19 cellular contexts compared by ENCODE assay signal in genomic region chr1:156738916-156739315, GRCh38. TPM values are rescaled to one million over a fixed set of nuclear protein-coding genes. Genes with fewer than 3 reads are reported as not detected.
A peak's percentile ranks its signal among the peaks of the same experiment; 100 is the strongest.
DNase-seq lines count a peak whose midpoint lies in the region; ATAC-seq and TF ChIP-seq lines count a peak whose summit lies in the region.
"Had no signal": no experiment of that assay in that cellular context is flagged by ENCODE, and none has a peak within 500 bp of the region (broad histone marks: within the 10 kb centered on the region; RNA-seq: fewer than 3 reads in every experiment).

No MANE protein-coding gene starts in this region.

- intact Hi-C loops in natural killer cell (cut with micrococcal nuclease): no loop called here

- peaks cover 35% of the 10 kb centered on the region for H3K36me3 Mint-ChIP-seq in T-helper 2 cell treated with Interferon-gamma antibody and Interleukin-4, amounts not matched to agents 5 μg/mL and 100 μg/mL, for 36 hours (ENCODE audit: low read depth)
- H3K36me3 Mint-ChIP-seq in H9 (ENCODE audit: insufficient read depth in 1 of 3, low read depth in 3 of 3): peaks cover 11 to 37% (median 28%) of the 10 kb centered on the region in 3 experiments; a peak in 6 of 7 replicates
- H3K36me3 Mint-ChIP-seq in activated T-helper 17 cell treated with anti-CD3 and anti-CD28 coated beads, Interleukin-2, amount 50 U/mL, for 72 hours (ENCODE audit: low read depth): peaks cover 81% of the 10 kb centered on the region
- no peaks in the 10 kb centered on the region for H3K36me3 Mint-ChIP-seq in natural killer cell

- no peak overlapping the region for H3K9ac ChIP-seq in H9 (ENCODE audit: extremely low read depth, insufficient read length, low read length)
- H3K9ac ChIP-seq: GM23248 had no signal

- no peak overlapping the region for H3K23ac ChIP-seq in H9 (ENCODE audit: insufficient read length, low read depth, low read length)

- H3K4me1 ChIP-seq in H9 (ENCODE audit: insufficient read depth, low read length) (no peaks in the 10 kb centered on the region), osteoblast (ENCODE audit: insufficient read depth, low read length) (peaks cover 12% of the 10 kb centered on the region)
- H3K4me1 ChIP-seq: foreskin keratinocyte had no signal

- no peak for TF ChIP-seq CTCF in H9 (conservative IDR thresholded peaks at IDR 0.05)
- no peak for TF ChIP-seq CTCF in natural killer cell (IDR thresholded peaks at IDR 0.05)
- no peak for TF ChIP-seq CTCF in osteoblast (IDR thresholded peaks at IDR 0.05; ENCODE audit: extremely low read depth, low read depth, low read length)

- H3K27ac Mint-ChIP-seq in T-helper 2 cell treated with Interferon-gamma antibody and Interleukin-4, amounts not matched to agents 5 μg/mL and 100 μg/mL, for 36 hours: peak overlapping the region; percentile 6
- no peak overlapping the region for H3K27ac Mint-ChIP-seq in H9
- peak overlapping the region; percentile 56 for H3K27ac Mint-ChIP-seq in activated T-helper 17 cell treated with anti-CD3 and anti-CD28 coated beads, Interleukin-2, amount 50 U/mL, for 72 hours
- peak overlapping the region in 1 of 2 donors; percentile 70 for H3K27ac Mint-ChIP-seq in natural killer cell
- H3K27ac Mint-ChIP-seq: activated naive CD4-positive, alpha-beta T cell treated with anti-CD3 and anti-CD28 coated beads, Interleukin-2, amount 10 ng/mL, durations not matched to agents 7 days and 5 days had no signal

- no peak overlapping the region for H3K4ac ChIP-seq in H9 (ENCODE audit: low read depth, low read length)

- ATAC-seq in activated T-helper 17 cell treated with anti-CD3 and anti-CD28 coated beads, Interleukin-2, amount 50 U/mL, for 72 hours (replicated peaks): no peak
- no peak for ATAC-seq in natural killer cell
- ATAC-seq in GM19463 (IDR thresholded peaks at IDR 0.05; ENCODE audit: unreplicated experiment): no peak
- ATAC-seq: A549, foreskin keratinocyte had no signal

- H4K5ac ChIP-seq in H9 (ENCODE audit: insufficient read length, low read depth, low read length): no peak overlapping the region

- no peak overlapping the region for H3K56ac ChIP-seq in H9 (ENCODE audit: insufficient read length, low read depth, low read length)

- no CpG with 5 or more reads among the region's 2 CpGs for WGBS in H9 (ENCODE audit: extremely low coverage, insufficient read length, low lambda C conversion rate)

- H4K8ac ChIP-seq in H9 (replicated peaks; ENCODE audit: insufficient read length, low read depth, low read length): no peak overlapping the region

- no peak overlapping the region for H3K4me3 ChIP-seq in osteoblast (ENCODE audit: insufficient read depth, low read length)
- H3K4me3 ChIP-seq: A549 had no signal

- H3K27me3 ChIP-seq in H9 (ENCODE audit: insufficient read depth, low read length) (no peaks in the 10 kb centered on the region), osteoblast (ENCODE audit: insufficient read depth, low read length) (no peaks in the 10 kb centered on the region)
- H3K27me3 ChIP-seq: BLaER1 treated with 17β-estradiol and CSF1 and Interleukin-3, amounts not matched to agents 10 nM and 100 nM; brain microvascular endothelial cell; foreskin keratinocyte had no signal

- H3K79me1 ChIP-seq in H9 (ENCODE audit: insufficient read depth, low read depth, low read length, poor library complexity, severe bottlenecking): no peaks in the 10 kb centered on the region

- H3T11ph ChIP-seq in H9 (ENCODE audit: low read length): no peak overlapping the region

- no peak overlapping the region for H2BK120ac ChIP-seq in H9 (ENCODE audit: low read depth, low read length, poor library complexity, severe bottlenecking)

- H3K27ac ChIP-seq in H9 (ENCODE audit: insufficient read length, low read depth, low read length): no peak overlapping the region
- H3K27ac ChIP-seq in osteoblast (ENCODE audit: low read depth, low read length): no peak overlapping the region
- H3K27ac ChIP-seq: BLaER1 treated with 17β-estradiol and CSF1 and Interleukin-3, amounts not matched to agents 10 nM and 100 nM; brain microvascular endothelial cell; foreskin keratinocyte; GM23248 had no signal

- H3K4me1 Mint-ChIP-seq in T-helper 2 cell treated with Interferon-gamma antibody and Interleukin-4, amounts not matched to agents 5 μg/mL and 100 μg/mL, for 36 hours (ENCODE audit: low read depth): peaks cover 19% of the 10 kb centered on the region
- H3K4me1 Mint-ChIP-seq in H9 (peaks cover 14 to 19% of the 10 kb centered on the region in 2 experiments), natural killer cell (peaks cover 20 to 23% of the 10 kb centered on the region in 2 donors)
- peaks cover 17% of the 10 kb centered on the region for H3K4me1 Mint-ChIP-seq in activated T-helper 17 cell treated with anti-CD3 and anti-CD28 coated beads, Interleukin-2, amount 50 U/mL, for 72 hours

- H4K91ac ChIP-seq in H9 (ENCODE audit: insufficient read length, low read depth, low read length): no peak overlapping the region

- H2BK5ac ChIP-seq in H9 (ENCODE audit: insufficient read length, low read length): no peak overlapping the region

- H3K27me3 Mint-ChIP-seq in T-helper 2 cell treated with Interferon-gamma antibody and Interleukin-4, amounts not matched to agents 5 μg/mL and 100 μg/mL, for 36 hours (ENCODE audit: low read depth): no peaks in the 10 kb centered on the region
- H3K27me3 Mint-ChIP-seq in H9 (ENCODE audit: low read depth) (no peaks in the 10 kb centered on the region), natural killer cell (ENCODE audit: low read depth in 2 of 2) (no peaks in the 10 kb centered on the region)
- no peaks in the 10 kb centered on the region for H3K27me3 Mint-ChIP-seq in activated T-helper 17 cell treated with anti-CD3 and anti-CD28 coated beads, Interleukin-2, amount 50 U/mL, for 72 hours
- H3K27me3 Mint-ChIP-seq: activated naive CD4-positive, alpha-beta T cell treated with anti-CD3 and anti-CD28 coated beads, Interleukin-2, amount 10 ng/mL, durations not matched to agents 7 days and 5 days; dendritic cell treated with granulocyte-macrophage colony-stimulating factor and Interleukin-4, amounts not matched to agents 40 ng/mL and 50 ng/mL, for 4 days had no signal

- no peaks in the 10 kb centered on the region for H3K79me2 ChIP-seq in H9 (ENCODE audit: insufficient read depth, low read length)
- peaks cover 30% of the 10 kb centered on the region for H3K79me2 ChIP-seq in osteoblast (ENCODE audit: insufficient read depth, low read length)

- no peak overlapping the region for H2BK15ac ChIP-seq in H9 (ENCODE audit: low read depth, low read length)

- H4K20me1 ChIP-seq in H9 (ENCODE audit: control insufficient read depth, insufficient read depth, insufficient read length): no peaks in the 10 kb centered on the region
- no peaks in the 10 kb centered on the region for H4K20me1 ChIP-seq in osteoblast (ENCODE audit: insufficient read depth, low read length)

- no peak overlapping the region for H3K4me2 ChIP-seq in H9 (ENCODE audit: insufficient read depth, insufficient read length, low read length)
- H3K4me2 ChIP-seq in osteoblast (ENCODE audit: insufficient read depth, low read length): no peak overlapping the region

- no peak overlapping the region for H2AK5ac ChIP-seq in H9 (ENCODE audit: insufficient read length, low read length)

- H2AFZ ChIP-seq in H9 (ENCODE audit: low read length) (no peak overlapping the region), osteoblast (ENCODE audit: low read length) (no peak overlapping the region)
- H2AFZ ChIP-seq: GM23248 had no signal

- H2BK12ac ChIP-seq in H9 (ENCODE audit: insufficient read length, low read depth, low read length): no peak overlapping the region

- H3K14ac ChIP-seq in H9 (ENCODE audit: insufficient read depth, low read length): no peak overlapping the region

- no peak overlapping the region for H3K18ac ChIP-seq in H9 (ENCODE audit: insufficient read length, low read depth, low read length)

- H3K9me3 ChIP-seq in H9 (ENCODE audit: control insufficient read depth, low read depth, low read length) (no peaks in the 10 kb centered on the region), osteoblast (ENCODE audit: low read depth, low read length) (no peaks in the 10 kb centered on the region)
- H3K9me3 ChIP-seq: A549; BLaER1 treated with 17β-estradiol and CSF1 and Interleukin-3, amounts not matched to agents 10 nM and 100 nM had no signal

- H3K4me3 Mint-ChIP-seq in T-helper 2 cell treated with Interferon-gamma antibody and Interleukin-4, amounts not matched to agents 5 μg/mL and 100 μg/mL, for 36 hours: no peak overlapping the region
- H3K4me3 Mint-ChIP-seq in H9 (peak overlapping the region; percentile 6 to 67; a peak in 2 of 5 replicates), natural killer cell (peak overlapping the region; percentile 62)
- peak overlapping the region; percentile 98 for H3K4me3 Mint-ChIP-seq in activated T-helper 17 cell treated with anti-CD3 and anti-CD28 coated beads, Interleukin-2, amount 50 U/mL, for 72 hours
- H3K4me3 Mint-ChIP-seq: dendritic cell treated with granulocyte-macrophage colony-stimulating factor and Interleukin-4, amounts not matched to agents 40 ng/mL and 50 ng/mL, for 4 days had no signal

- H3K23me2 ChIP-seq in H9 (ENCODE audit: insufficient read length, low read depth, low read length, poor library complexity, severe bottlenecking): peaks cover 5% of the 10 kb centered on the region

- DNase-seq in T-helper 2 cell treated with Interferon-gamma antibody and Interleukin-4, amounts not matched to agents 5 μg/mL and 100 μg/mL, for 36 hours (ENCODE audit: low spot score): no peak
- DNase-seq in T-helper 2 cell: no peak
- DNase-seq in H9: no peak
- no peak for DNase-seq in natural killer cell
- no peak for DNase-seq in osteoblast (ENCODE audit: insufficient read length, low spot score, missing footprints)
- DNase-seq in NCI-H1092 (lab: John Stamatoyannopoulos, UW): no peak
- DNase-seq: activated naive CD4-positive, alpha-beta T cell treated with anti-CD3 and anti-CD28 coated beads, Interleukin-2, amount 10 ng/mL, durations not matched to agents 7 days and 5 days; brain microvascular endothelial cell; DMS79; foreskin keratinocyte; GM23248; mesendoderm; MV-4-11; NCI-H1930 had no signal

- H3K36me3 ChIP-seq in osteoblast (ENCODE audit: insufficient read depth, low read length): peaks cover 54% of the 10 kb centered on the region

- no peaks in the 10 kb centered on the region for H3K9me3 Mint-ChIP-seq in T-helper 2 cell treated with Interferon-gamma antibody and Interleukin-4, amounts not matched to agents 5 μg/mL and 100 μg/mL, for 36 hours
- H3K9me3 Mint-ChIP-seq in H9 (no peaks in the 10 kb centered on the region; a peak in 1 of 5 replicates), natural killer cell (no peaks in the 10 kb centered on the region)
- H3K9me3 Mint-ChIP-seq in activated T-helper 17 cell treated with anti-CD3 and anti-CD28 coated beads, Interleukin-2, amount 50 U/mL, for 72 hours: no peaks in the 10 kb centered on the region
- H3K9me3 Mint-ChIP-seq: activated naive CD4-positive, alpha-beta T cell treated with anti-CD3 and anti-CD28 coated beads, Interleukin-2, amount 10 ng/mL, durations not matched to agents 7 days and 5 days; dendritic cell treated with granulocyte-macrophage colony-stimulating factor and Interleukin-4, amounts not matched to agents 40 ng/mL and 50 ng/mL, for 4 days had no signal

- no peak overlapping the region for H2BK20ac ChIP-seq in H9 (ENCODE audit: low read depth, low read length, poor library complexity, severe bottlenecking)

RNA-seq across cellular contexts. Expression of gene MRPL24, which starts 2.0 kb away (rescaled TPM):
- total RNA-seq in H9 (2021): 27.3 and 29.0 TPM in 2 replicates
- total RNA-seq in activated T-helper 17 cell treated with anti-CD3 and anti-CD28 coated beads, Interleukin-2, amount 50 U/mL, for 72 hours: 10 to 100 TPM; 58.8 to 67.0 TPM
- total RNA-seq in natural killer cell: 10 to 100 TPM; 15.9 to 19.7 (median 18.7) TPM
- 16.2 and 17.7 TPM in 2 replicates for total RNA-seq in osteoblast

RNA-seq across cellular contexts. Expression of gene ISG20L2, which starts 10.3 kb away (rescaled TPM):
- total RNA-seq in H9 (2021) (52.4 and 57.6 TPM in 2 replicates), natural killer cell (10 to 100 TPM; 60.3 to 71.9 (median 68.7) TPM), osteoblast (16.8 and 21.0 TPM in 2 replicates)
- total RNA-seq in activated T-helper 17 cell treated with anti-CD3 and anti-CD28 coated beads, Interleukin-2, amount 50 U/mL, for 72 hours: 10 to 100 TPM; 38.8 to 74.9 TPM

RNA-seq across cellular contexts. Expression of gene METTL25B, which starts 10.6 kb away (rescaled TPM):
- total RNA-seq in H9 (2021): 24.4 and 26.2 TPM in 2 replicates
- total RNA-seq in activated T-helper 17 cell treated with anti-CD3 and anti-CD28 coated beads, Interleukin-2, amount 50 U/mL, for 72 hours: 10 to 100 TPM; 29.0 to 51.6 TPM
- total RNA-seq in natural killer cell: 10 to 100 TPM; 23.5 to 25.3 (median 23.8) TPM
- total RNA-seq in osteoblast: 8.3 and 12.7 TPM in 2 replicates

RNA-seq across cellular contexts. Expression of gene HDGF, which starts 12.6 kb away (rescaled TPM):
- 308 and 310 TPM in 2 replicates for total RNA-seq in H9 (2021)
- total RNA-seq in activated T-helper 17 cell treated with anti-CD3 and anti-CD28 coated beads, Interleukin-2, amount 50 U/mL, for 72 hours: 100 to 1,000 TPM; 270 to 361 TPM
- 100 to 1,000 TPM in 1 of 3 donors, 10 to 100 TPM in 2; 95.3 to 110 (median 96.6) TPM for total RNA-seq in natural killer cell
- 167 and 177 TPM in 2 replicates for total RNA-seq in osteoblast

RNA-seq across cellular contexts. Expression of gene PRCC, which starts 28.4 kb away (rescaled TPM):
- total RNA-seq in H9 (2021) (129 TPM in 2 replicates), natural killer cell (10 to 100 TPM; 66.5 to 92.4 (median 69.1) TPM), osteoblast (18.0 and 22.8 TPM in 2 replicates)
- total RNA-seq in activated T-helper 17 cell treated with anti-CD3 and anti-CD28 coated beads, Interleukin-2, amount 50 U/mL, for 72 hours: 10 to 100 TPM; 54.0 to 76.7 TPM

Comparison
In these comparisons a context has a peak if more than half of its experiments do, and no peak if none do; other contexts are left out.
1. H3K27ac Mint-ChIP-seq: peak in T-helper 2 cell treated with Interferon-gamma antibody and Interleukin-4, amounts not matched to agents 5 μg/mL and 100 μg/mL, for 36 hours (single experiment) and activated T-helper 17 cell treated with anti-CD3 and anti-CD28 coated beads, Interleukin-2, amount 50 U/mL, for 72 hours (single experiment); none in H9 (0 of 3).